Comparison of ENCODE assay signal across 11 cellular contexts in the genomic region with DNA sequence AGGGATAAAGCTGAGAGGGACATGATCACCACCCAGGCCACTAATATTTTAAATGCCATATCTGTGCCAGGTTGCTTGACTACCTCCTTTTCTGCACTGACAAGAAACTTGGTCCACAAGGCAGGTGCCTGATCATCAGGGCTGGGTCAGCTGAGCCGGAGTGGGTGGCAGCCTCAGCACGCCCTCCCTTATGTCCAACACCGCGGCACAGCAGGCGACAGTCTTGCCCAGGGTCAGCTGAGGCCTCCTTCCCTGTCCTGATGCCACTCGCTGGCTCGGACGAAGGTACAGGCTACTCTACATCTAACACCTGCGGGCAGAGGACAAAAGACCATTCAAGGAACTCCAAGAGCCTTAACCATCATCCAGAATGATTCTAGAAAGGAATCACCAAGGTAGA. TPM values are rescaled to one million over a fixed set of nuclear protein-coding genes. Genes with fewer than 3 reads are reported as not detected.
A peak's percentile ranks its signal among the peaks of the same experiment; 100 is the strongest.
DNase-seq lines count a peak whose midpoint lies in the region; ATAC-seq and TF ChIP-seq lines count a peak whose summit lies in the region.
"Had no signal": no experiment of that assay in that cellular context is flagged by ENCODE, and none has a peak within 500 bp of the region (broad histone marks: within the 10 kb centered on the region; RNA-seq: fewer than 3 reads in every experiment).

No MANE protein-coding gene starts in this region.

- no peaks in the 10 kb centered on the region for H3K27me3 Mint-ChIP-seq in activated CD4-positive, alpha-beta T cell treated with anti-CD3 and anti-CD28 coated beads, Interleukin-2, amount 10 ng/mL, durations not matched to agents 24 days and 14 days
- H3K27me3 Mint-ChIP-seq in chondrocyte (ENCODE audit: low read depth) (no peaks in the 10 kb centered on the region), memory B cell (no peaks in the 10 kb centered on the region)

- ATAC-seq in memory B cell (ENCODE audit: low read depth) (no peak), HG03460 (IDR thresholded peaks at IDR 0.05; ENCODE audit: unreplicated experiment) (no peak)

- peaks cover 53% of the 10 kb centered on the region for H3K4me1 Mint-ChIP-seq in activated CD4-positive, alpha-beta T cell treated with anti-CD3 and anti-CD28 coated beads, Interleukin-2, amount 10 ng/mL, durations not matched to agents 24 days and 14 days
- peaks cover 44% of the 10 kb centered on the region for H3K4me1 Mint-ChIP-seq in chondrocyte (ENCODE audit: low read depth)
- H3K4me1 Mint-ChIP-seq in memory B cell = peaks cover 27% of the 10 kb centered on the region

- intact Hi-C loops in activated CD4-positive, alpha-beta T cell treated with anti-CD3 and anti-CD28 coated beads, Interleukin-2, amount 10 ng/mL, durations not matched to agents 24 days and 14 days (cut with micrococcal nuclease) = no loop called here

- H3K4me3 Mint-ChIP-seq in activated CD4-positive, alpha-beta T cell treated with anti-CD3 and anti-CD28 coated beads, Interleukin-2, amount 10 ng/mL, durations not matched to agents 24 days and 14 days = no peak overlapping the region
- no peak overlapping the region for H3K4me3 Mint-ChIP-seq in chondrocyte (ENCODE audit: unreplicated experiment)
- no peak overlapping the region for H3K4me3 Mint-ChIP-seq in memory B cell

- peak overlapping the region; percentile 54 for H3K27ac ChIP-seq in temporal lobe (ENCODE audit: low read depth, low read length)

- H3K27ac Mint-ChIP-seq in activated CD4-positive, alpha-beta T cell treated with anti-CD3 and anti-CD28 coated beads, Interleukin-2, amount 10 ng/mL, durations not matched to agents 24 days and 14 days = peak overlapping the region; percentile 94
- H3K27ac Mint-ChIP-seq in chondrocyte (ENCODE audit: unreplicated experiment) = peak overlapping the region; percentile 46
- peak overlapping the region; percentile 48 for H3K27ac Mint-ChIP-seq in memory B cell

- no peak for TF ChIP-seq CTCF in chondrocyte (IDR thresholded peaks at IDR 0.05)

- peaks cover 49% of the 10 kb centered on the region for H3K36me3 Mint-ChIP-seq in activated CD4-positive, alpha-beta T cell treated with anti-CD3 and anti-CD28 coated beads, Interleukin-2, amount 10 ng/mL, durations not matched to agents 24 days and 14 days (ENCODE audit: low read depth)
- H3K36me3 Mint-ChIP-seq in chondrocyte (ENCODE audit: low read depth) (peaks cover 11% of the 10 kb centered on the region), memory B cell (peaks cover 8% of the 10 kb centered on the region)

- no peak for DNase-seq in activated CD4-positive, alpha-beta T cell treated with anti-CD3 and anti-CD28 coated beads, Interleukin-2, amount 10 ng/mL, durations not matched to agents 24 days and 14 days
- DNase-seq in activated CD4-positive, alpha-beta T cell treated with anti-CD3 and anti-CD28 coated beads for 1 hour = no peak
- DNase-seq in chondrocyte (ENCODE audit: low spot score) (no peak), memory B cell (ENCODE audit: low spot score in 2 of 2) (no peak), NCI-H1694 (lab: John Stamatoyannopoulos, UW) (no peak)
- DNase-seq in activated T-cell treated with anti-CD3 and anti-CD28 coated beads, Interleukin-2, amount 50 U/mL, for 1 hour = no peak
- DNase-seq: effector CD4-positive, alpha-beta T cell; MV-4-11; stimulated activated CD4-positive, alpha-beta T cell treated with anti-CD3 and anti-CD28 coated beads, Interleukin-15, amount 100 ng/mL, for 24 hours had no signal

- no peaks in the 10 kb centered on the region for H3K9me3 Mint-ChIP-seq in activated CD4-positive, alpha-beta T cell treated with anti-CD3 and anti-CD28 coated beads, Interleukin-2, amount 10 ng/mL, durations not matched to agents 24 days and 14 days
- no peaks in the 10 kb centered on the region for H3K9me3 Mint-ChIP-seq in chondrocyte (ENCODE audit: low read depth)
- H3K9me3 Mint-ChIP-seq in memory B cell = no peaks in the 10 kb centered on the region

RNA-seq across cellular contexts. Expression of a gene that starts 16.9 kb away (rescaled TPM):
- total RNA-seq in activated CD4-positive, alpha-beta T cell treated with anti-CD3 and anti-CD28 coated beads, Interleukin-2, amount 10 ng/mL, durations not matched to agents 24 days and 14 days = 97.3 and 103 TPM in 2 replicates
- total RNA-seq in chondrocyte (43.5 to 54.2 TPM (median 46.2 TPM) in 3 replicates), temporal lobe (14.0 TPM)

RNA-seq across cellular contexts. Expression of a gene that starts 33.9 kb away (rescaled TPM):
- total RNA-seq in activated CD4-positive, alpha-beta T cell treated with anti-CD3 and anti-CD28 coated beads, Interleukin-2, amount 10 ng/mL, durations not matched to agents 24 days and 14 days = 147 and 151 TPM in 2 replicates
- total RNA-seq in chondrocyte (91.2 to 107 TPM (median 95.7 TPM) in 3 replicates), temporal lobe (73.5 TPM)

RNA-seq across cellular contexts. Expression of a gene that starts 48.3 kb away (rescaled TPM):
- 53.6 and 56.7 TPM in 2 replicates for total RNA-seq in activated CD4-positive, alpha-beta T cell treated with anti-CD3 and anti-CD28 coated beads, Interleukin-2, amount 10 ng/mL, durations not matched to agents 24 days and 14 days
- total RNA-seq in chondrocyte (35.8 to 37.6 TPM (median 37.3 TPM) in 3 replicates), temporal lobe (17.9 TPM)
